30 cellular contexts compared by ENCODE assay signal in the genomic region with DNA sequence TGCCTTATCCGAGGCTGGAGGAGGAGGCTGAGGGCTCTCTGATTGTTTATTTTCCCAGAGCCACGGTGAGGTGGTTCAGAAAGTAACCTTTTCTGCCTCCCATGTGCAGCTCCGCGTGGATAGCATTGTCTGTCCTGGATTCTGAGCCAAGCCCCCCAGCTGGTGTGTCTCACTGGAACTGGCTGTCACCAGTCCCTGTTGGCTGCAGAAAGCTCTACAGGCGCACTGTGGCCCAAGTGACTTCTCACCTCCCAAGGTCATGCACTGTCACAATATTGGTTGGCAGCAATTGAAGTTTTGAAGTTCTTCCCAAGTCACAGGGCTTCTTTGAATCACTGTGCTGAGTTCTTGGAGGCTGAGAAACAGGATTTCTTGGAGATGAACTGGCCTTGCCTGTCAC. TPM values are rescaled to one million over a fixed set of nuclear protein-coding genes. Genes with fewer than 3 reads are reported as not detected.
DNase-seq lines count a peak whose midpoint lies in the region; ATAC-seq, FAIRE-seq and TF ChIP-seq lines count a peak whose summit lies in the region.
"Had no signal": no experiment of that assay in that cellular context is flagged by ENCODE, and none has a peak within 500 bp of the region (broad histone marks: within the 10 kb centered on the region; RNA-seq: fewer than 3 reads in every experiment).

No MANE protein-coding gene starts in this region.

- intact Hi-C loops in left ventricle myocardium inferior (cut with micrococcal nuclease) (no loop called here), testis (cut with DNase I; ENCODE audit: low total_unique reads) (no loop called here)
- intact Hi-C loops in activated T-helper 1 cell treated with anti-CD3 and anti-CD28 coated beads, Interleukin-12 subunit alpha, Interleukin-12 subunit beta, Interleukin-2, Interleukin-4 antibody, amounts not matched to agents 30 ng/mL and 10 ng/mL and 1 ng/mL, durations not matched to agents 14 hours and 24 hours and 36 hours (cut with micrococcal nuclease): loop anchor here (10.0 kb wide), 1 partner anchor 285 kb away; a partner anchor contains a TSS

- no peaks in the 10 kb centered on the region for H3K4me1 ChIP-seq in astrocyte (ENCODE audit: insufficient read depth, low read length)
- peaks cover 11% of the 10 kb centered on the region for H3K4me1 ChIP-seq in left ventricle myocardium inferior
- H3K4me1 ChIP-seq in mesendoderm (ENCODE audit: control insufficient read depth, low read depth, low read length): no peaks in the 10 kb centered on the region
- peaks cover 13% of the 10 kb centered on the region for H3K4me1 ChIP-seq in testis
- H3K4me1 ChIP-seq: suprapubic skin had no signal

- H3K9me3 ChIP-seq in astrocyte (ENCODE audit: insufficient read depth, low read depth, low read length) (no peaks in the 10 kb centered on the region), left ventricle myocardium inferior (replicated peaks) (no peaks in the 10 kb centered on the region), testis (no peaks in the 10 kb centered on the region)
- H3K9me3 ChIP-seq: body of pancreas, SK-N-SH, suprapubic skin had no signal

- H2BK5ac ChIP-seq in mesendoderm (ENCODE audit: low read length): no peak overlapping the region

- peak overlapping the region; percentile 22 for H3K4me3 Mint-ChIP-seq in astrocyte (ENCODE audit: unreplicated experiment)
- no peak overlapping the region for H3K4me3 Mint-ChIP-seq in activated T-helper 1 cell treated with anti-CD3 and anti-CD28 coated beads, Interleukin-12 subunit alpha, Interleukin-12 subunit beta, Interleukin-2, Interleukin-4 antibody, amounts not matched to agents 30 ng/mL and 10 ng/mL and 1 ng/mL, durations not matched to agents 14 hours and 24 hours and 36 hours
- H3K4me3 Mint-ChIP-seq: activated CD8-positive, alpha-beta memory T cell treated with anti-CD3 and anti-CD28 coated beads, Interleukin-2, amount 10 ng/mL, durations not matched to agents 7 days and 5 days; activated T-cell treated with anti-CD3 and anti-CD28 coated beads, Interleukin-2, amount 50 U/mL, for 4 hours; CD4-positive, alpha-beta memory T cell; naive thymus-derived CD4-positive, alpha-beta T cell; stimulated activated naive B cell treated with anti-CD40 and anti-IgM and Interleukin-4, amounts not matched to agents 10 μg/mL and 1 μg/mL and 100 μg/mL, for 72 hours; T-helper 1 cell treated with Interleukin-12 subunit alpha and Interleukin-12 subunit beta and Interleukin-4 antibody, amounts not matched to agents 30 μg/mL and 1 μg/mL, for 36 hours had no signal

- H3K9ac ChIP-seq in astrocyte (ENCODE audit: low read length) (no peak overlapping the region), mesendoderm (ENCODE audit: low read length) (no peak overlapping the region)
- H3K9ac ChIP-seq: GM23248, SK-N-SH had no signal

- H3K4me2 ChIP-seq in astrocyte (ENCODE audit: low read length) (no peak overlapping the region), mesendoderm (ENCODE audit: low read length) (no peak overlapping the region)
- H3K4me2 ChIP-seq: SK-N-SH had no signal

- H3K4me3 ChIP-seq in astrocyte (ENCODE audit: insufficient read depth, low read depth, low read length): no peak overlapping the region
- H3K4me3 ChIP-seq in left ventricle myocardium inferior: no peak overlapping the region
- no peak overlapping the region for H3K4me3 ChIP-seq in mesendoderm (ENCODE audit: low read length)
- no peak overlapping the region for H3K4me3 ChIP-seq in testis
- H3K4me3 ChIP-seq: body of pancreas, GM23248, K562, skin epidermis, suprapubic skin had no signal

- no peak for FAIRE-seq in astrocyte (lab: Jason Lieb, UNC)
- FAIRE-seq: K562 had no signal

- no peak overlapping the region for H2AK5ac ChIP-seq in mesendoderm (ENCODE audit: low read length)

- no peak for TF ChIP-seq CTCF in astrocyte (IDR thresholded peaks at IDR 0.05; ENCODE audit: insufficient read depth, low read depth, low read length)
- TF ChIP-seq CTCF in left ventricle myocardium inferior (IDR thresholded peaks at IDR 0.05; ENCODE audit: borderline replicate concordance): no peak
- no peak for TF ChIP-seq CTCF in testis (IDR thresholded peaks at IDR 0.05)

- H3K36me3 Mint-ChIP-seq in astrocyte (ENCODE audit: low read depth, unreplicated experiment): peaks cover 5% of the 10 kb centered on the region
- H3K36me3 Mint-ChIP-seq in activated T-helper 1 cell treated with anti-CD3 and anti-CD28 coated beads, Interleukin-12 subunit alpha, Interleukin-12 subunit beta, Interleukin-2, Interleukin-4 antibody, amounts not matched to agents 30 ng/mL and 10 ng/mL and 1 ng/mL, durations not matched to agents 14 hours and 24 hours and 36 hours (ENCODE audit: low read depth): no peaks in the 10 kb centered on the region
- H3K36me3 Mint-ChIP-seq: activated CD8-positive, alpha-beta memory T cell treated with anti-CD3 and anti-CD28 coated beads, Interleukin-2, amount 10 ng/mL, durations not matched to agents 7 days and 5 days; CD4-positive, alpha-beta memory T cell; naive thymus-derived CD4-positive, alpha-beta T cell; stimulated activated naive B cell treated with anti-CD40 and anti-IgM and Interleukin-4, amounts not matched to agents 10 μg/mL and 1 μg/mL and 100 μg/mL, for 72 hours had no signal

- no peak overlapping the region for H3K4ac ChIP-seq in mesendoderm (ENCODE audit: low read depth, low read length)

- peaks cover 5% of the 10 kb centered on the region for H3K27me3 Mint-ChIP-seq in astrocyte (ENCODE audit: low read depth, unreplicated experiment)
- peaks cover 12% of the 10 kb centered on the region for H3K27me3 Mint-ChIP-seq in activated T-helper 1 cell treated with anti-CD3 and anti-CD28 coated beads, Interleukin-12 subunit alpha, Interleukin-12 subunit beta, Interleukin-2, Interleukin-4 antibody, amounts not matched to agents 30 ng/mL and 10 ng/mL and 1 ng/mL, durations not matched to agents 14 hours and 24 hours and 36 hours (ENCODE audit: insufficient read depth)

- no peak overlapping the region for H2BK15ac ChIP-seq in mesendoderm (replicated peaks; ENCODE audit: low read depth)

- H2BK120ac ChIP-seq in mesendoderm (ENCODE audit: low read depth, low read length): no peak overlapping the region

- H3K23ac ChIP-seq in mesendoderm (ENCODE audit: low read length): no peak overlapping the region

- TF ChIP-seq POLR2A in testis (IDR thresholded peaks at IDR 0.05): no peak
- no peak for TF ChIP-seq POLR2A in erythroblast (IDR thresholded peaks at IDR 0.05; ENCODE audit: low read length)

- H3K18ac ChIP-seq in mesendoderm (ENCODE audit: low read length): no peak overlapping the region

- WGBS in mesendoderm (ENCODE audit: extremely low coverage, insufficient coverage, low lambda C conversion rate): no CpG with 5 or more reads among the region's 5 CpGs
- 44 to 47% methylated on average over 2 to 5 of the region's 5 CpGs for WGBS in testis, 2 donors

- peak overlapping the region; percentile 49 for H3K56ac ChIP-seq in mesendoderm (ENCODE audit: low read length)

- H4K20me1 ChIP-seq in astrocyte (ENCODE audit: insufficient read depth, low read length): no peaks in the 10 kb centered on the region

- no peak overlapping the region for H4K5ac ChIP-seq in mesendoderm (ENCODE audit: low read length)

- H3K27ac Mint-ChIP-seq in astrocyte (ENCODE audit: unreplicated experiment): no peak overlapping the region
- H3K27ac Mint-ChIP-seq in activated T-helper 1 cell treated with anti-CD3 and anti-CD28 coated beads, Interleukin-12 subunit alpha, Interleukin-12 subunit beta, Interleukin-2, Interleukin-4 antibody, amounts not matched to agents 30 ng/mL and 10 ng/mL and 1 ng/mL, durations not matched to agents 14 hours and 24 hours and 36 hours: no peak overlapping the region
- H3K27ac Mint-ChIP-seq: activated CD8-positive, alpha-beta memory T cell treated with anti-CD3 and anti-CD28 coated beads, Interleukin-2, amount 10 ng/mL, durations not matched to agents 7 days and 5 days; CD4-positive, alpha-beta memory T cell; naive thymus-derived CD4-positive, alpha-beta T cell; stimulated activated naive B cell treated with anti-CD40 and anti-IgM and Interleukin-4, amounts not matched to agents 10 μg/mL and 1 μg/mL and 100 μg/mL, for 72 hours; T-helper 1 cell treated with Interleukin-12 subunit alpha and Interleukin-12 subunit beta and Interleukin-4 antibody, amounts not matched to agents 30 μg/mL and 1 μg/mL, for 36 hours had no signal

- H3K79me2 ChIP-seq in astrocyte (ENCODE audit: insufficient read depth, low read length) (no peaks in the 10 kb centered on the region), mesendoderm (ENCODE audit: control insufficient read depth, insufficient read depth, low read length) (no peaks in the 10 kb centered on the region)

- ATAC-seq in HG03520 (IDR thresholded peaks at IDR 0.05; ENCODE audit: unreplicated experiment): no peak
- ATAC-seq: activated CD8-positive, alpha-beta memory T cell treated with anti-CD3 and anti-CD28 coated beads, Interleukin-2, amount 10 ng/mL, durations not matched to agents 7 days and 5 days; activated T-cell treated with anti-CD3 and anti-CD28 coated beads, Interleukin-2, amount 50 U/mL, for 4 hours; body of pancreas; K562; naive thymus-derived CD4-positive, alpha-beta T cell; stimulated activated naive B cell treated with anti-CD40 and anti-IgM and Interleukin-4, amounts not matched to agents 10 μg/mL and 1 μg/mL and 100 μg/mL, for 72 hours had no signal

- no peaks in the 10 kb centered on the region for H3K27me3 ChIP-seq in astrocyte (ENCODE audit: insufficient read depth, low read length)
- no peaks in the 10 kb centered on the region for H3K27me3 ChIP-seq in left ventricle myocardium inferior (ENCODE audit: low read depth)
- no peaks in the 10 kb centered on the region for H3K27me3 ChIP-seq in mesendoderm (ENCODE audit: insufficient read depth, low read length, poor library complexity)
- no peaks in the 10 kb centered on the region for H3K27me3 ChIP-seq in testis
- H3K27me3 ChIP-seq: body of pancreas had no signal

- H3K27ac ChIP-seq in astrocyte (ENCODE audit: low read depth, low read length) (no peak overlapping the region), left ventricle myocardium inferior (replicated peaks) (peak overlapping the region; percentile 71), mesendoderm (ENCODE audit: low read depth, low read length) (no peak overlapping the region), testis (peak overlapping the region; percentile 72 to 80)
- H3K27ac ChIP-seq: body of pancreas, GM23248, skin epidermis, suprapubic skin had no signal

- no peaks in the 10 kb centered on the region for H3K36me3 ChIP-seq in astrocyte (ENCODE audit: insufficient read depth, low read length)
- no peaks in the 10 kb centered on the region for H3K36me3 ChIP-seq in left ventricle myocardium inferior
- H3K36me3 ChIP-seq in mesendoderm (ENCODE audit: control insufficient read depth, insufficient read depth, low read length): no peaks in the 10 kb centered on the region
- no peaks in the 10 kb centered on the region for H3K36me3 ChIP-seq in testis (ENCODE audit: low read depth, missing control alignments)
- H3K36me3 ChIP-seq: suprapubic skin had no signal

- DNase-seq in astrocyte (ENCODE audit: low read depth) (no peak), left ventricle myocardium inferior (peak; percentile 59), mesendoderm (no peak), testis (peak; percentile 81), erythroblast (lab: John Stamatoyannopoulos, UW) (no peak)
- DNase-seq in activated naive CD4-positive, alpha-beta T cell (lab: John Stamatoyannopoulos, UW): no peak
- DNase-seq in activated T-helper 1 cell treated with anti-CD3 and anti-CD28 coated beads, Interleukin-12 subunit alpha, Interleukin-12 subunit beta, Interleukin-2, Interleukin-4 antibody, amounts not matched to agents 30 ng/mL and 10 ng/mL and 1 ng/mL, durations not matched to agents 14 hours and 24 hours and 36 hours (ENCODE audit: low spot score): no peak
- DNase-seq: activated CD4-positive, alpha-beta T cell treated with anti-CD3 and anti-CD28 coated beads, Interleukin-2, amount 50 U/mL, for 4 hours; activated CD8-positive, alpha-beta memory T cell treated with anti-CD3 and anti-CD28 coated beads, Interleukin-2, amount 10 ng/mL, durations not matched to agents 7 days and 5 days; activated T-cell treated with anti-CD3 and anti-CD28 coated beads, Interleukin-2, amount 50 U/mL, for 4 hours; AML-193; CD4-positive, alpha-beta memory T cell; DMS 273 treated with DMSO at 0.1 percent for 48 hours; GM23248; naive thymus-derived CD4-positive, alpha-beta T cell; NCI-H1092; NCI-H1930; NCI-H526; NK-92 treated with Interleukin-12 subunit alpha and Interleukin-12 subunit beta, amount 100 ng/mL, for 24 hours; nucleus accumbens; SK-N-SH; stimulated activated naive B cell treated with anti-CD40 and anti-IgM and Interleukin-4, amounts not matched to agents 10 μg/mL and 1 μg/mL and 100 μg/mL, for 72 hours had no signal

- H3K4me1 Mint-ChIP-seq in astrocyte (ENCODE audit: low read depth, unreplicated experiment): peaks cover 13% of the 10 kb centered on the region
- no peaks in the 10 kb centered on the region for H3K4me1 Mint-ChIP-seq in activated T-helper 1 cell treated with anti-CD3 and anti-CD28 coated beads, Interleukin-12 subunit alpha, Interleukin-12 subunit beta, Interleukin-2, Interleukin-4 antibody, amounts not matched to agents 30 ng/mL and 10 ng/mL and 1 ng/mL, durations not matched to agents 14 hours and 24 hours and 36 hours (ENCODE audit: low read depth)
- H3K4me1 Mint-ChIP-seq: activated CD8-positive, alpha-beta memory T cell treated with anti-CD3 and anti-CD28 coated beads, Interleukin-2, amount 10 ng/mL, durations not matched to agents 7 days and 5 days; CD4-positive, alpha-beta memory T cell; naive thymus-derived CD4-positive, alpha-beta T cell; stimulated activated naive B cell treated with anti-CD40 and anti-IgM and Interleukin-4, amounts not matched to agents 10 μg/mL and 1 μg/mL and 100 μg/mL, for 72 hours had no signal

- H3K79me1 ChIP-seq in mesendoderm (ENCODE audit: low read length): no peaks in the 10 kb centered on the region

- H3K9me3 Mint-ChIP-seq in astrocyte (ENCODE audit: unreplicated experiment): no peaks in the 10 kb centered on the region
- no peaks in the 10 kb centered on the region for H3K9me3 Mint-ChIP-seq in activated T-helper 1 cell treated with anti-CD3 and anti-CD28 coated beads, Interleukin-12 subunit alpha, Interleukin-12 subunit beta, Interleukin-2, Interleukin-4 antibody, amounts not matched to agents 30 ng/mL and 10 ng/mL and 1 ng/mL, durations not matched to agents 14 hours and 24 hours and 36 hours
- H3K9me3 Mint-ChIP-seq: activated T-cell treated with anti-CD3 and anti-CD28 coated beads, Interleukin-2, amount 50 U/mL, for 4 hours; naive thymus-derived CD4-positive, alpha-beta T cell; stimulated activated naive B cell treated with anti-CD40 and anti-IgM and Interleukin-4, amounts not matched to agents 10 μg/mL and 1 μg/mL and 100 μg/mL, for 72 hours; T-helper 1 cell treated with Interleukin-12 subunit alpha and Interleukin-12 subunit beta and Interleukin-4 antibody, amounts not matched to agents 30 μg/mL and 1 μg/mL, for 36 hours had no signal

- H4K8ac ChIP-seq in mesendoderm (ENCODE audit: low read depth, low read length): no peak overlapping the region

- no peak overlapping the region for H2AFZ ChIP-seq in astrocyte (ENCODE audit: low read depth, low read length)
- H2AFZ ChIP-seq: GM23248 had no signal

RNA-seq across cellular contexts. Expression of a gene that starts 8.2 kb away (rescaled TPM):
- total RNA-seq in astrocyte (0.34 and 0.84 TPM in 2 replicates), left ventricle myocardium inferior (0.16 TPM), testis (10 to 100 TPM in 1 of 2 donors, 1 to 10 TPM in 1; 5.6 to 15.0 TPM)
- polyA plus RNA-seq in mesendoderm (2013, experiment 1 of 2): 0.03 TPM
- 0.03 TPM for polyA plus RNA-seq in mesendoderm (2013, experiment 2 of 2)
- polyA plus RNA-seq in testis (ENCODE audit: insufficient read depth, low read depth, low replicate concordance): 4.3 TPM
- total RNA-seq in activated T-helper 1 cell treated with anti-CD3 and anti-CD28 coated beads, Interleukin-12 subunit alpha, Interleukin-12 subunit beta, Interleukin-2, Interleukin-4 antibody, amounts not matched to agents 30 ng/mL and 10 ng/mL and 1 ng/mL, durations not matched to agents 14 hours and 24 hours and 36 hours: not detected in 2 replicates
- total RNA-seq: A673; activated CD8-positive, alpha-beta memory T cell treated with anti-CD3 and anti-CD28 coated beads, Interleukin-2, amount 10 ng/mL, durations not matched to agents 7 days and 5 days; CD4-positive, alpha-beta memory T cell; GM23248; HT1080 had no signal
- polyA plus RNA-seq: CD4-positive, alpha-beta memory T cell; GM23248 had no signal

Comparison
In these comparisons a context has a peak if more than half of its experiments do, and no peak if none do; other contexts are left out.
1. DNase-seq: peak in left ventricle myocardium inferior (single experiment) and testis (single experiment); none in astrocyte (single experiment), mesendoderm (single experiment), activated naive CD4-positive, alpha-beta T cell (0 of 4), erythroblast (0 of 2) and activated T-helper 1 cell treated with anti-CD3 and anti-CD28 coated beads, Interleukin-12 subunit alpha, Interleukin-12 subunit beta, Interleukin-2, Interleukin-4 antibody, amounts not matched to agents 30 ng/mL and 10 ng/mL and 1 ng/mL, durations not matched to agents 14 hours and 24 hours and 36 hours (single experiment).
2. H3K27ac ChIP-seq: peak in left ventricle myocardium inferior (single experiment) and testis (2 of 2); none in astrocyte (single experiment) and mesendoderm (single experiment).